ENCODE assay signal across 8 cellular contexts in the genomic region with DNA sequence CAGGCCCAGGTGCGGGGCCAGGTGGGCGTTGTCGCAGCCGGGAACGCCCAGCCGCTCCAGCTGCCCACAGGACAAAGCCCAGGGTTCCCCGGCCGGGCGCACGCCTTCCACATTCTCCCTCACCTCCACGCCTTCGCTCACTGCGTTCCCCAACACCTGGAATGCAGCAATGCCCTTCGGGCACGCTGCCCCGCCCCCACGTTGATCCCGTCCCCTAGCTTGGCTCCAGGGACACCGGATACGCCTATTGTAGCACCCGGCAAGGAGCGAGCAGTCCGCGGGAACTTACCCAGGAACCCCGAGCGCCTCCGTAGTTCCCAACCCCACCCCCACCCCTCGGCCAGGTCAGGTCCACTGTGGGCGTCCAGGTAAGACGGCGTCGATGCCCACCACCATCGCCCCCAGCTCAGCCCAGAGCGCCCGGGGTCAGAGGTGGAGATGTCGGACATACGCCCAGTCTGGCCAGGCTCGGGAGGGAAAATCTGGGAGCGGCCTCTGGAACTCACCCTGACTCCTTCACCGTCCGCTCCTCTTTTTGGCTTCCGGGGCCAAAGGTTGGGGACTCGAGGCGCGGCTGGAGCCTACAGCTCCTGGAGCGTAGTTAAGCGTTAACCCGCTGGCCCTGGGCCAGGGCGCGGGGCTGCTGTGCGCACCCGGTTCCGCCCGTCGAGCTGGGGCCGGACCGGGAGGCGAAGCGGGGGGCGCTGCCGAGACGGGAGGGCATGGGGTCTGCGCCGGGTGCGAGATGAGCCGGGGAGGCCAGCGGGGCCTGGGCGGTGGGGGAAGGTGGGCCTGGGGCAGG. TPM values are rescaled to one million over a fixed set of nuclear protein-coding genes. Genes with fewer than 3 reads are reported as not detected.
A peak's percentile ranks its signal among the peaks of the same experiment; 100 is the strongest.
DNase-seq lines count a peak whose midpoint lies in the region; ATAC-seq, FAIRE-seq and TF ChIP-seq lines count a peak whose summit lies in the region.

No MANE protein-coding gene starts in this region.

- H3K27ac ChIP-seq in SK-N-MC (no peak overlapping the region), endothelial cell of umbilical vein (ENCODE audit: insufficient read depth, low read depth, low read length) (no peak overlapping the region)

- peak in 2 of 3 donors; percentile 23 to 34 for ATAC-seq in natural killer cell
- no peak for ATAC-seq in HG03520 (IDR thresholded peaks at IDR 0.05; ENCODE audit: unreplicated experiment)

- DNase-seq in NCI-H1417 (lab: John Stamatoyannopoulos, UW) = peak; percentile 49 to 83 (median 78)
- no peak for DNase-seq in NCI-H1417 treated with DMSO at 0.1 percent for 48 hours (lab: John Stamatoyannopoulos, UW)
- no peak for DNase-seq in SK-N-MC (ENCODE audit: low read depth, low spot score)
- DNase-seq in endothelial cell of umbilical vein (ENCODE audit: low read depth, low spot score) = no peak
- DNase-seq in natural killer cell = no peak
- no peak for DNase-seq in foreskin melanocyte
- no peak for DNase-seq in HCEC 1CT

- H3K27me3 ChIP-seq in endothelial cell of umbilical vein (ENCODE audit: control insufficient read depth in 2 of 2, insufficient read depth in 2 of 2, low read length in 2 of 2) = peaks cover 13 to 16% of the 10 kb centered on the region in 2 experiments

- no peaks in the 10 kb centered on the region for H3K9me3 ChIP-seq in SK-N-MC (ENCODE audit: low read depth, low read length)
- H3K9me3 ChIP-seq in endothelial cell of umbilical vein (replicated peaks; ENCODE audit: control insufficient read depth, insufficient read depth, low read length) = no peaks in the 10 kb centered on the region

- intact Hi-C loops in endothelial cell of umbilical vein (cut with micrococcal nuclease) = loop anchor here (1.0 to 2.0 kb wide), 2 partner anchors 38 to 96 kb away; no protein-coding TSS in a partner anchor
- intact Hi-C loops in natural killer cell (cut with micrococcal nuclease) = no loop called here

- no peak overlapping the region for H3K27ac Mint-ChIP-seq in natural killer cell

- H3K36me3 ChIP-seq in SK-N-MC (ENCODE audit: insufficient read depth, low read length) (no peaks in the 10 kb centered on the region), endothelial cell of umbilical vein (ENCODE audit: control insufficient read depth in 2 of 2, extremely low read depth in 1 of 2, insufficient read depth in 2 of 2, low read length in 2 of 2) (no peaks in the 10 kb centered on the region)

- no peaks in the 10 kb centered on the region for H3K9me1 ChIP-seq in endothelial cell of umbilical vein (replicated peaks; ENCODE audit: control insufficient read depth, extremely low read depth, insufficient read depth, low read length)

- H3K27me3 Mint-ChIP-seq in natural killer cell (ENCODE audit: low read depth in 2 of 2) = peaks cover 8 to 29% of the 10 kb centered on the region in 2 donors

- H3K4me1 Mint-ChIP-seq in natural killer cell = peaks cover 0 to 6% of the 10 kb centered on the region in 2 donors

- H3K36me3 Mint-ChIP-seq in natural killer cell = no peaks in the 10 kb centered on the region

- peak overlapping the region; percentile 58 for H3K4me3 Mint-ChIP-seq in natural killer cell

- no peaks in the 10 kb centered on the region for H3K9me3 Mint-ChIP-seq in natural killer cell

- peak overlapping the region; percentile 69 for H3K4me3 ChIP-seq in SK-N-MC
- H3K4me3 ChIP-seq in endothelial cell of umbilical vein (replicated peaks in 1 of 3; ENCODE audit: insufficient read depth in 1 of 3, low read depth in 1 of 3, low read length in 3 of 3) = peak overlapping the region in 1 of 3 experiments; percentile 30

- H3K4me1 ChIP-seq in endothelial cell of umbilical vein (ENCODE audit: control insufficient read depth, extremely low read depth, insufficient read depth, low read length) = peaks cover 5% of the 10 kb centered on the region

- CTCF ChIA-PET in endothelial cell of umbilical vein (lab: Charles Lee) = interaction anchor here (0.9 to 1.5 kb wide), 3 partner anchors 12 to 96 kb away, joined by 3 to 4 read pairs (median 4); no protein-coding TSS in a partner anchor

- no peak for FAIRE-seq in endothelial cell of umbilical vein (lab: Jason Lieb, UNC)

- peak overlapping the region; percentile 23 for H2AFZ ChIP-seq in endothelial cell of umbilical vein (ENCODE audit: low read depth, low read length)

- no peaks in the 10 kb centered on the region for H4K20me1 ChIP-seq in endothelial cell of umbilical vein (replicated peaks; ENCODE audit: control insufficient read depth, extremely low read depth, insufficient read depth, low read length)

- no peak for TF ChIP-seq POLR2A in endothelial cell of umbilical vein (IDR thresholded peaks at IDR 0.05; ENCODE audit: low read depth, low read length)

- H3K79me2 ChIP-seq in endothelial cell of umbilical vein (ENCODE audit: control insufficient read depth, insufficient read depth, low read length) = peaks cover 20% of the 10 kb centered on the region

- POLR2A ChIA-PET in endothelial cell of umbilical vein (lab: Charles Lee) = interaction anchor here (0.5 to 0.7 kb wide), 3 partner anchors 63 to 221 kb away, joined by 4 to 9 read pairs (median 9); no protein-coding TSS in a partner anchor

- no TSS peak for BruUV-seq in endothelial cell of umbilical vein (replicated peaks; lab: Mats Ljungman, UMichigan)

- H3K4me2 ChIP-seq in endothelial cell of umbilical vein (ENCODE audit: insufficient read depth, low read length) = no peak overlapping the region

- H3K9ac ChIP-seq in SK-N-MC (ENCODE audit: insufficient read length) = no peak overlapping the region
- H3K9ac ChIP-seq in endothelial cell of umbilical vein (replicated peaks; ENCODE audit: extremely low read depth, insufficient read depth, low read length) = no peak overlapping the region

- dilution Hi-C loops in endothelial cell of umbilical vein (cut with MboI; ENCODE audit: extremely low pct_ligation_motif_present, low sequenced_read_pairs) = no loop called here

- TF ChIP-seq CTCF in endothelial cell of umbilical vein (IDR thresholded peaks at IDR 0.05; ENCODE audit: extremely low read depth in 1 of 2, insufficient read depth in 1 of 2, low read depth in 1 of 2, low read length in 2 of 2) (no peak), natural killer cell (IDR thresholded peaks at IDR 0.05) (no peak)

TF ChIP-seq in endothelial cell of umbilical vein, 7 proteins besides CTCF, POLR2A, EP300 and RAD21:
- TF ChIP-seq FOS (IDR thresholded peaks at IDR 0.05; ENCODE audit: borderline replicate concordance, insufficient read depth, low read length) (no peak), JUN (IDR thresholded peaks at IDR 0.05; ENCODE audit: borderline replicate concordance, insufficient read depth, insufficient read length, low read depth) (no peak), POLR2AphosphoS5 (IDR thresholded peaks at IDR 0.05; ENCODE audit: insufficient read depth, low read depth, low read length) (no peak), EZH2 (IDR thresholded peaks at IDR 0.05; ENCODE audit: borderline replicate concordance, low read depth, low read length, severe bottlenecking) (peak; percentile 82), GATA2 (IDR thresholded peaks at IDR 0.05; ENCODE audit: insufficient read depth, insufficient read length, low read depth, low read length) (no peak)
- TF ChIP-seq, protein P1, sequence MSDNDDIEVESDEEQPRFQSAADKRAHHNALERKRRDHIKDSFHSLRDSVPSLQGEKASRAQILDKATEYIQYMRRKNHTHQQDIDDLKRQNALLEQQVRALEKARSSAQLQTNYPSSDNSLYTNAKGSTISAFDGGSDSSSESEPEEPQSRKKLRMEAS (IDR thresholded peaks at IDR 0.05; ENCODE audit: insufficient read depth, insufficient read length) = no peak
TF ChIP-seq in endothelial cell of umbilical vein: peak in this region for 1.

RNA-seq across cellular contexts. Expression of a gene that starts 0.6 kb away (rescaled TPM):
- total RNA-seq in endothelial cell of umbilical vein (35.0 and 38.6 TPM in 2 replicates), natural killer cell (under 1 TPM; 0.24 to 0.72 (median 0.30) TPM)
- 13.9 and 16.7 TPM in 2 replicates for polyA plus RNA-seq in endothelial cell of umbilical vein
- 8.4 and 12.7 TPM in 2 replicates for polyA plus RNA-seq in endothelial cell of umbilical vein (2011; cell fraction: cytosol; rRNA removed)
- 48.5 and 49.5 TPM in 2 replicates for polyA plus RNA-seq in endothelial cell of umbilical vein (2011; cell fraction: nucleus; rRNA removed)
- 17.7 and 23.4 TPM in 2 replicates for polyA plus RNA-seq in endothelial cell of umbilical vein (2012)
- polyA minus RNA-seq in endothelial cell of umbilical vein = 8.0 and 9.5 TPM in 2 replicates
- 9.2 TPM for polyA minus RNA-seq in endothelial cell of umbilical vein (2011; cell fraction: cytosol; rRNA and poly(A)+ RNA removed)
- 8.2 and 15.8 TPM in 2 replicates for polyA minus RNA-seq in endothelial cell of umbilical vein (2011; cell fraction: nucleus; rRNA and poly(A)+ RNA removed)

Comparison
In these comparisons a context has a peak if more than half of its experiments do, and no peak if none do; other contexts are left out.
1. DNase-seq: peak in NCI-H1417 (3 of 3); none in NCI-H1417 treated with DMSO at 0.1 percent for 48 hours (single experiment), SK-N-MC (single experiment), endothelial cell of umbilical vein (single experiment), natural killer cell (single experiment), foreskin melanocyte (single experiment) and HCEC 1CT (single experiment).
2. RNA of a gene that starts 0.6 kb away (total RNA-seq): 35.0 to 38.6 TPM in endothelial cell of umbilical vein; 0.24 to 0.72 TPM in natural killer cell; every median in the first group is over 10 times any median in the second.